ENCODE assay signal across 1 cellular context in genomic region chr2:171416009-171416926, GRCh38.
A peak's percentile ranks its signal among the peaks of the same experiment; 100 is the strongest.
TF ChIP-seq lines count a peak whose summit lies in the region.

No MANE protein-coding gene starts in this region.

TF ChIP-seq in K562, 482 proteins besides CTCF, POLR2A, EP300 and RAD21 (continued from another document and continues in another):
- TF ChIP-seq ZBTB1 (CRISPR knock-in tag; IDR thresholded peaks at IDR 0.05; ENCODE audit: borderline replicate concordance, low read depth): no peak
- TF ChIP-seq CREM (IDR thresholded peaks at IDR 0.05; ENCODE audit: low read depth): 0 out of 2 replicates have a peak, but pooled peaks have one; percentile 23
- TF ChIP-seq IRF9 (tag; IDR thresholded peaks at IDR 0.05): 0 out of 2 replicates have a peak, but pooled peaks have one; percentile 28
- no peak for TF ChIP-seq POLR2H (tag; IDR thresholded peaks at IDR 0.05; ENCODE audit: low read depth)
- TF ChIP-seq ZSCAN29 (IDR thresholded peaks at IDR 0.05): no peak
- peak in 1 of 2 experiments; percentile 59; a peak in 2 of 4 replicates for TF ChIP-seq MAZ (CRISPR knock-in tag; conservative IDR thresholded peaks at IDR 0.05 in 1 of 2, IDR thresholded peaks at IDR 0.05 in 1 of 2)
- no peak for TF ChIP-seq TARDBP (IDR thresholded peaks at IDR 0.05)
- no peak; the same call in 1 of the 2 replicates for TF ChIP-seq STAG1 (CRISPR knock-in tag; IDR thresholded peaks at IDR 0.05; ENCODE audit: borderline replicate concordance)
- 0 out of 2 replicates have a peak, but pooled peaks have one; percentile 30 for TF ChIP-seq TRIM28 (IDR thresholded peaks at IDR 0.05)
- TF ChIP-seq ELF2 (CRISPR knock-in tag; IDR thresholded peaks at IDR 0.05): no peak
- TF ChIP-seq, protein P1, sequence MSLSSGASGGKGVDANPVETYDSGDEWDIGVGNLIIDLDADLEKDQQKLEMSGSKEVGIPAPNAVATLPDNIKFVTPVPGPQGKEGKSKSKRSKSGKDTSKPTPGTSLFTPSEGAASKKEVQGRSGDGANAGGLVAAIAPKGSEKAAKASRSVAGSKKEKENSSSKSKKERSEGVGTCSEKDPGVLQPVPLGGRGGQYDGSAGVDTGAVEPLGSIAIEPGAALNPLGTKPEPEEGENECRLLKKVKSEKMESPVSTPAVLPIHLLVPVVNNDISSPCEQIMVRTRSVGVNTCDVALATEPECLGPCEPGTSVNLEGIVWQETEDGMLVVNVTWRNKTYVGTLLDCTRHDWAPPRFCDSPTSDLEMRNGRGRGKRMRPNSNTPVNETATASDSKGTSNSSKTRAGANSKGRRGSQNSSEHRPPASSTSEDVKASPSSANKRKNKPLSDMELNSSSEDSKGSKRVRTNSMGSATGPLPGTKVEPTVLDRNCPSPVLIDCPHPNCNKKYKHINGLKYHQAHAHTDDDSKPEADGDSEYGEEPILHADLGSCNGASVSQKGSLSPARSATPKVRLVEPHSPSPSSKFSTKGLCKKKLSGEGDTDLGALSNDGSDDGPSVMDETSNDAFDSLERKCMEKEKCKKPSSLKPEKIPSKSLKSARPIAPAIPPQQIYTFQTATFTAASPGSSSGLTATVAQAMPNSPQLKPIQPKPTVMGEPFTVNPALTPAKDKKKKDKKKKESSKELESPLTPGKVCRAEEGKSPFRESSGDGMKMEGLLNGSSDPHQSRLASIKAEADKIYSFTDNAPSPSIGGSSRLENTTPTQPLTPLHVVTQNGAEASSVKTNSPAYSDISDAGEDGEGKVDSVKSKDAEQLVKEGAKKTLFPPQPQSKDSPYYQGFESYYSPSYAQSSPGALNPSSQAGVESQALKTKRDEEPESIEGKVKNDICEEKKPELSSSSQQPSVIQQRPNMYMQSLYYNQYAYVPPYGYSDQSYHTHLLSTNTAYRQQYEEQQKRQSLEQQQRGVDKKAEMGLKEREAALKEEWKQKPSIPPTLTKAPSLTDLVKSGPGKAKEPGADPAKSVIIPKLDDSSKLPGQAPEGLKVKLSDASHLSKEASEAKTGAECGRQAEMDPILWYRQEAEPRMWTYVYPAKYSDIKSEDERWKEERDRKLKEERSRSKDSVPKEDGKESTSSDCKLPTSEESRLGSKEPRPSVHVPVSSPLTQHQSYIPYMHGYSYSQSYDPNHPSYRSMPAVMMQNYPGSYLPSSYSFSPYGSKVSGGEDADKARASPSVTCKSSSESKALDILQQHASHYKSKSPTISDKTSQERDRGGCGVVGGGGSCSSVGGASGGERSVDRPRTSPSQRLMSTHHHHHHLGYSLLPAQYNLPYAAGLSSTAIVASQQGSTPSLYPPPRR (CRISPR knock-in tag; IDR thresholded peaks at IDR 0.05; ENCODE audit: borderline replicate concordance): 0 out of 2 replicates have a peak, but pooled peaks have one; percentile 54
- no peak for TF ChIP-seq ZNF316 (IDR thresholded peaks at IDR 0.05)
- no peak for TF ChIP-seq SLC30A9 (CRISPR knock-in tag; IDR thresholded peaks at IDR 0.05)
- TF ChIP-seq ETV5 (CRISPR knock-in tag; IDR thresholded peaks at IDR 0.05; ENCODE audit: low read depth): no peak
- TF ChIP-seq NUFIP1 (IDR thresholded peaks at IDR 0.05; ENCODE audit: partially characterized antibody): no peak
- no peak for TF ChIP-seq ZNF551 (CRISPR knock-in tag; IDR thresholded peaks at IDR 0.05)
- no peak for TF ChIP-seq TAF7 (tag; IDR thresholded peaks at IDR 0.05)
- no peak for TF ChIP-seq HOXB6 (CRISPR knock-in tag; IDR thresholded peaks at IDR 0.05; ENCODE audit: borderline replicate concordance)
- TF ChIP-seq POLR2B (IDR thresholded peaks at IDR 0.05; ENCODE audit: low read depth, partially characterized antibody): no peak
- no peak for TF ChIP-seq MEF2A (IDR thresholded peaks at IDR 0.05; ENCODE audit: control insufficient read depth, low read depth, low read length)
- TF ChIP-seq ZC3H4 (CRISPR knock-in tag; IDR thresholded peaks at IDR 0.05; ENCODE audit: borderline replicate concordance): no peak
- no peak for TF ChIP-seq ELK1 (CRISPR knock-in tag; IDR thresholded peaks at IDR 0.05)
- no peak for TF ChIP-seq CEBPG (CRISPR knock-in tag; IDR thresholded peaks at IDR 0.05)
- no peak for TF ChIP-seq CEBPG (tag; conservative IDR thresholded peaks at IDR 0.05 in 1 of 2, IDR thresholded peaks at IDR 0.05 in 1 of 2)
- TF ChIP-seq GATA2 (CRISPR knock-in tag; IDR thresholded peaks at IDR 0.05): no peak
- TF ChIP-seq, protein P2, sequence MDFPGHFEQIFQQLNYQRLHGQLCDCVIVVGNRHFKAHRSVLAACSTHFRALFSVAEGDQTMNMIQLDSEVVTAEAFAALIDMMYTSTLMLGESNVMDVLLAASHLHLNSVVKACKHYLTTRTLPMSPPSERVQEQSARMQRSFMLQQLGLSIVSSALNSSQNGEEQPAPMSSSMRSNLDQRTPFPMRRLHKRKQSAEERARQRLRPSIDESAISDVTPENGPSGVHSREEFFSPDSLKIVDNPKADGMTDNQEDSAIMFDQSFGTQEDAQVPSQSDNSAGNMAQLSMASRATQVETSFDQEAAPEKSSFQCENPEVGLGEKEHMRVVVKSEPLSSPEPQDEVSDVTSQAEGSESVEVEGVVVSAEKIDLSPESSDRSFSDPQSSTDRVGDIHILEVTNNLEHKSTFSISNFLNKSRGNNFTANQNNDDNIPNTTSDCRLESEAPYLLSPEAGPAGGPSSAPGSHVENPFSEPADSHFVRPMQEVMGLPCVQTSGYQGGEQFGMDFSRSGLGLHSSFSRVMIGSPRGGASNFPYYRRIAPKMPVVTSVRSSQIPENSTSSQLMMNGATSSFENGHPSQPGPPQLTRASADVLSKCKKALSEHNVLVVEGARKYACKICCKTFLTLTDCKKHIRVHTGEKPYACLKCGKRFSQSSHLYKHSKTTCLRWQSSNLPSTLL (IDR thresholded peaks at IDR 0.05): no peak
- TF ChIP-seq CBX5 (IDR thresholded peaks at IDR 0.05; ENCODE audit: borderline replicate concordance, low read depth): no peak
- no peak for TF ChIP-seq YBX1 (IDR thresholded peaks at IDR 0.05)
- no peak for TF ChIP-seq NR2C2 (CRISPR knock-in tag; IDR thresholded peaks at IDR 0.05)
- TF ChIP-seq NR2C2 (tag; IDR thresholded peaks at IDR 0.05): no peak
- no peak for TF ChIP-seq FIP1L1 (IDR thresholded peaks at IDR 0.05; ENCODE audit: low read depth, low read length, poor library complexity, severe bottlenecking)
- no peak for TF ChIP-seq MAFF (IDR thresholded peaks at IDR 0.05; ENCODE audit: low read length)
- TF ChIP-seq FOXK2 (conservative IDR thresholded peaks at IDR 0.05 in 1 of 2, IDR thresholded peaks at IDR 0.05 in 1 of 2; ENCODE audit: low read depth in 2 of 2): no peak
- peak; percentile 46; the same call in 1 of the 2 replicates for TF ChIP-seq ZNF592 (IDR thresholded peaks at IDR 0.05)
- no peak for TF ChIP-seq NR4A1 (CRISPR knock-in tag; IDR thresholded peaks at IDR 0.05)
- no peak for TF ChIP-seq NR4A1 (tag; IDR thresholded peaks at IDR 0.05)
- no peak for TF ChIP-seq AFF4 (CRISPR knock-in tag; IDR thresholded peaks at IDR 0.05)
- TF ChIP-seq STAT6 (CRISPR knock-in tag; IDR thresholded peaks at IDR 0.05): 0 out of 2 replicates have a peak, but pooled peaks have one; percentile 28
- TF ChIP-seq ADNP (tag; IDR thresholded peaks at IDR 0.05): no peak
- no peak for TF ChIP-seq DDX20 (tag; IDR thresholded peaks at IDR 0.05; ENCODE audit: low read depth)
- no peak for TF ChIP-seq ZNF134 (CRISPR knock-in tag; conservative IDR thresholded peaks at IDR 0.05)
- no peak for TF ChIP-seq IRF2 (CRISPR knock-in tag; IDR thresholded peaks at IDR 0.05)
- no peak for TF ChIP-seq PRPF4 (IDR thresholded peaks at IDR 0.05; ENCODE audit: insufficient read depth, low read depth, low read length, poor library complexity, severe bottlenecking)
